Comparison of ENCODE assay signal across 1 cellular context in the genomic region with DNA sequence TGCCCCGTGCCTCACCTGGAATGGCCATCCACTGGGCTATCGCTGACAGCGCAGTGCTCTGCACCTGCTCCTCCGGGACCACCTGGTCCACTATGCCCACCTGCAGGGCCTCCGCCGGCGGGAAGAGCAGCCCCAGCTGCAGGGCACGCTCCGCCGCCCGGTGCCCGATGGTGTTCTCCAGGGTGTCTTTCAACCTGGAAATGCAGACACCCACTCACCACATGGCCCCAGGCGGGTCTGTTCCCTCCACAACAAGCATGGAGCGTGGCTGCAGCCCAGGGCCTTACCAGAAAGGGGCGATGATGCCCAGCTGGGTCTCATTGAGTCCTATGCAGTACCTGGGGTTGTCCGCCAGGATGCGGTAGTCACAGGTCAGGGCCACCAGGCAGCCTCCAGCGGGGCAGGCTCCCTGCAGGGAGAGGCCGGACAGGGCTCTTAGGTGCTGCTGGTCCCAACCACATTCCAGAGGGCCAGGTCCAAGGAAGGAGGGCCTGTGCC.
TF ChIP-seq lines count a peak whose summit lies in the region.

No MANE protein-coding gene starts in this region.

TF ChIP-seq in H1, 55 proteins besides CTCF, POLR2A, EP300 and RAD21:
- TF ChIP-seq ZNF274 (IDR thresholded peaks at IDR 0.05; ENCODE audit: borderline replicate concordance, extremely low read depth, low read length) (no peak), SIX5 (IDR thresholded peaks at IDR 0.05; ENCODE audit: low read depth, low read length) (no peak), KDM1A (IDR thresholded peaks at IDR 0.05; ENCODE audit: borderline replicate concordance, low read length) (no peak), SIN3A (conservative IDR thresholded peaks at IDR 0.05 in 1 of 2, IDR thresholded peaks at IDR 0.05 in 1 of 2; ENCODE audit: low read depth in 1 of 2, low read length in 2 of 2) (no peak), JUND (IDR thresholded peaks at IDR 0.05; ENCODE audit: low read length) (no peak), SRF (IDR thresholded peaks at IDR 0.05; ENCODE audit: low read depth, low read length) (no peak), BRCA1 (IDR thresholded peaks at IDR 0.05; ENCODE audit: low read depth, low read length) (no peak), CEBPB (IDR thresholded peaks at IDR 0.05; ENCODE audit: low read depth, low read length) (no peak), SUZ12 (IDR thresholded peaks at IDR 0.05; ENCODE audit: low read length) (no peak), CBX5 (IDR thresholded peaks at IDR 0.05; ENCODE audit: low read depth, low read length) (no peak), POU5F1 (IDR thresholded peaks at IDR 0.05; ENCODE audit: low read depth, low read length) (no peak), FOSL1 (IDR thresholded peaks at IDR 0.05; ENCODE audit: insufficient read depth, low read depth, low read length) (no peak), HDAC2 (IDR thresholded peaks at IDR 0.05; ENCODE audit: borderline replicate concordance in 1 of 2, low read depth in 2 of 2, low read length in 2 of 2) (no peak), TBP (IDR thresholded peaks at IDR 0.05; ENCODE audit: low read depth, low read length) (no peak)
- TF ChIP-seq, protein P1, sequence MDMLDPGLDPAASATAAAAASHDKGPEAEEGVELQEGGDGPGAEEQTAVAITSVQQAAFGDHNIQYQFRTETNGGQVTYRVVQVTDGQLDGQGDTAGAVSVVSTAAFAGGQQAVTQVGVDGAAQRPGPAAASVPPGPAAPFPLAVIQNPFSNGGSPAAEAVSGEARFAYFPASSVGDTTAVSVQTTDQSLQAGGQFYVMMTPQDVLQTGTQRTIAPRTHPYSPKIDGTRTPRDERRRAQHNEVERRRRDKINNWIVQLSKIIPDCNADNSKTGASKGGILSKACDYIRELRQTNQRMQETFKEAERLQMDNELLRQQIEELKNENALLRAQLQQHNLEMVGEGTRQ (IDR thresholded peaks at IDR 0.05; ENCODE audit: low read length) = no peak
- TF ChIP-seq, protein P2, sequence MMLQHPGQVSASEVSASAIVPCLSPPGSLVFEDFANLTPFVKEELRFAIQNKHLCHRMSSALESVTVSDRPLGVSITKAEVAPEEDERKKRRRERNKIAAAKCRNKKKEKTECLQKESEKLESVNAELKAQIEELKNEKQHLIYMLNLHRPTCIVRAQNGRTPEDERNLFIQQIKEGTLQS (IDR thresholded peaks at IDR 0.05; ENCODE audit: insufficient read depth, low read depth, low read length) = no peak
TF ChIP-seq in H1: peak in this region for 0.
